Comparison of ENCODE assay signal across 8 cellular contexts in the genomic region with DNA sequence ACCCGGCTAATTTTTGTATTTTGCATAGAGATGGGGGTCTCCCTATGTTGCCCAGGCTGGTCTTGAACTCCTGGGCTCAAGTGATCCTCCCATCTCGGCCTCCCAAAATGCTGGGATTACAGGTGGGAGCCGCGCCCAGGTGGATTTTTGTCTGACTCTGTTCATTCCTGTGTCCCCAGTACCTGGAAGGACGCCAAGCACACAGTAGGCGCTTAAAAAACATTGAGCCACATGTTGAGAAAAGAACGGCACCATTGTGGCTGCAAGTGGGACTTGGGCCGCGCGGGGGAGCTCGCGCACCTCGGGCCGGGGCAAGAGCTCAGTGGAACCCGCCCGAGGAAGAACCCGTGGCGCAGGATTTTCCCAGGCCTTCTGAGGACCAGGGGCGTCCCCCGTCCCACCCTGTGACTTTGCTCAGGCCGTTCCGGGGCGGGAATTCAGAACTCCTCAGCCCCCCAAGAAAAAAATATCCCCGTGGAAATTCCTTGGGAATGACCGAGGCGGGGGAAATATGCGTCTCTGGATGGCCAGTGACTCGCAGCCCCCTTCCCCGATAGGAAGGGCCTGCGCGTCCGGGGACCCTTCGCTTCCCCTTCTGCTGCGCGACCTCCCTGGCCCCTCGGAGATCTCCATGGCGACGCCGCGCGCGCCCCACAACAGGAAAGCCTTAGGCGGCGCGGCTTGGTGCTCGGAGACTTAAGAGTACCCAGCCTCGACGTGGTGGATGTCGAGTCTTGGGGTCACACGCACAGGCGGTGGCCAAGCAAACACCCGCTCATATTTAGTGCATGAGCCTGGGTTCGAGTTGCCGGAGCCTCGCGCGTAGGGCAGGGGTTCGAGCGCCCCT. TPM values are rescaled to one million over a fixed set of nuclear protein-coding genes. Genes with fewer than 3 reads are reported as not detected.
A peak's percentile ranks its signal among the peaks of the same experiment; 100 is the strongest.
DNase-seq lines count a peak whose midpoint lies in the region; ATAC-seq, FAIRE-seq and TF ChIP-seq lines count a peak whose summit lies in the region.

No MANE protein-coding gene starts in this region.

- peaks cover 18% of the 10 kb centered on the region for H3F3A ChIP-seq in neural progenitor cell (ENCODE audit: low read depth)

- ATAC-seq in foreskin keratinocyte (peak; percentile 43), GM18870 (IDR thresholded peaks at IDR 0.05; ENCODE audit: unreplicated experiment) (no peak)
- ATAC-seq in stimulated activated naive CD8-positive, alpha-beta T cell treated with anti-CD3 and anti-CD28 coated beads, Interleukin-15, amount 100 ng/mL, for 72 hours = peak; percentile 85

- H3K27me3 Mint-ChIP-seq in neural progenitor cell (ENCODE audit: insufficient read depth, low read depth) = peaks cover 27% of the 10 kb centered on the region
- no peaks in the 10 kb centered on the region for H3K27me3 Mint-ChIP-seq in stimulated activated naive CD8-positive, alpha-beta T cell treated with anti-CD3 and anti-CD28 coated beads, Interleukin-15, amount 100 ng/mL, for 72 hours

- H3K4me1 Mint-ChIP-seq in neural progenitor cell = no peaks in the 10 kb centered on the region
- peaks cover 51% of the 10 kb centered on the region for H3K4me1 Mint-ChIP-seq in stimulated activated naive CD8-positive, alpha-beta T cell treated with anti-CD3 and anti-CD28 coated beads, Interleukin-15, amount 100 ng/mL, for 72 hours

- DNase-seq in GM12892 (ENCODE audit: insufficient read length) (no peak), SHP77 treated with DMSO at 0.1 percent for 48 hours (lab: John Stamatoyannopoulos, UW) (peak; percentile 40), activated gamma-delta T cell (lab: John Stamatoyannopoulos, UW) (peak; percentile 68), foreskin keratinocyte (no peak), neural progenitor cell (ENCODE audit: low spot score) (peak; percentile 87)
- peak; percentile 88 to 90 for DNase-seq in stimulated activated naive CD8-positive, alpha-beta T cell treated with anti-CD3 and anti-CD28 coated beads, Interleukin-15, amount 100 ng/mL, for 72 hours

- TF ChIP-seq EP300 in Ishikawa (IDR thresholded peaks at IDR 0.05; ENCODE audit: borderline replicate concordance) = no peak

- peak overlapping the region; percentile 68 for H3K4me3 Mint-ChIP-seq in neural progenitor cell
- H3K4me3 Mint-ChIP-seq in stimulated activated naive CD8-positive, alpha-beta T cell treated with anti-CD3 and anti-CD28 coated beads, Interleukin-15, amount 100 ng/mL, for 72 hours = peak overlapping the region; percentile 87 to 91

- no peaks in the 10 kb centered on the region for H4K20me1 ChIP-seq in neural progenitor cell (ENCODE audit: low read depth)

- H3K4me2 ChIP-seq in neural progenitor cell = peak overlapping the region; percentile 64

- no peaks in the 10 kb centered on the region for H3K4me1 ChIP-seq in foreskin keratinocyte
- H3K4me1 ChIP-seq in neural progenitor cell = no peaks in the 10 kb centered on the region

- peak; percentile 90 for FAIRE-seq in GM12892 (lab: Jason Lieb, UNC)

- TF ChIP-seq CTCF in foreskin keratinocyte (conservative IDR thresholded peaks at IDR 0.05) (peak; percentile 97), neural progenitor cell (IDR thresholded peaks at IDR 0.05) (peak; percentile 96)

- H3K27me3 ChIP-seq in foreskin keratinocyte (peaks cover 31% of the 10 kb centered on the region), neural progenitor cell (peaks cover 56% of the 10 kb centered on the region)

- no peaks in the 10 kb centered on the region for H3K9me3 Mint-ChIP-seq in neural progenitor cell
- H3K9me3 Mint-ChIP-seq in stimulated activated naive CD8-positive, alpha-beta T cell treated with anti-CD3 and anti-CD28 coated beads, Interleukin-15, amount 100 ng/mL, for 72 hours = no peaks in the 10 kb centered on the region

- no peaks in the 10 kb centered on the region for H3K36me3 Mint-ChIP-seq in neural progenitor cell

- no peaks in the 10 kb centered on the region for H3K9me3 ChIP-seq in neural progenitor cell (ENCODE audit: low read depth)

- peak overlapping the region; percentile 34 for H3K4me3 ChIP-seq in neural progenitor cell

- no peak overlapping the region for H3K27ac Mint-ChIP-seq in neural progenitor cell
- peak overlapping the region; percentile 95 to 98 for H3K27ac Mint-ChIP-seq in stimulated activated naive CD8-positive, alpha-beta T cell treated with anti-CD3 and anti-CD28 coated beads, Interleukin-15, amount 100 ng/mL, for 72 hours

- TF ChIP-seq RAD21 in Ishikawa (IDR thresholded peaks at IDR 0.05; ENCODE audit: low read depth) = peak; percentile 95

- H3K36me3 ChIP-seq in neural progenitor cell = no peaks in the 10 kb centered on the region

- H3K9ac ChIP-seq in neural progenitor cell = no peak overlapping the region

- TF ChIP-seq POLR2A in GM12892 (IDR thresholded peaks at IDR 0.05; ENCODE audit: low read depth, low read length) = no peak; the same call in 1 of the 2 replicates

- H3K27ac ChIP-seq in foreskin keratinocyte = no peak overlapping the region
- H3K27ac ChIP-seq in neural progenitor cell = no peak overlapping the region

- H3K79me2 ChIP-seq in neural progenitor cell (ENCODE audit: low read depth) = no peaks in the 10 kb centered on the region

- H2AFZ ChIP-seq in neural progenitor cell (replicated peaks) = peak overlapping the region; percentile 74

TF ChIP-seq in Ishikawa, 13 proteins besides CTCF, POLR2A, EP300 and RAD21:
- no peak for TF ChIP-seq CEBPB (IDR thresholded peaks at IDR 0.05)
- no peak for TF ChIP-seq YY1 (IDR thresholded peaks at IDR 0.05; ENCODE audit: low read depth)
- TF ChIP-seq EGR1 (IDR thresholded peaks at IDR 0.05) = no peak
- TF ChIP-seq FOXM1 (IDR thresholded peaks at IDR 0.05; ENCODE audit: borderline replicate concordance, low read depth) = no peak
- TF ChIP-seq, protein P1, sequence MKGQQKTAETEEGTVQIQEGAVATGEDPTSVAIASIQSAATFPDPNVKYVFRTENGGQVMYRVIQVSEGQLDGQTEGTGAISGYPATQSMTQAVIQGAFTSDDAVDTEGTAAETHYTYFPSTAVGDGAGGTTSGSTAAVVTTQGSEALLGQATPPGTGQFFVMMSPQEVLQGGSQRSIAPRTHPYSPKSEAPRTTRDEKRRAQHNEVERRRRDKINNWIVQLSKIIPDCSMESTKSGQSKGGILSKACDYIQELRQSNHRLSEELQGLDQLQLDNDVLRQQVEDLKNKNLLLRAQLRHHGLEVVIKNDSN (IDR thresholded peaks at IDR 0.05) = no peak
- no peak for TF ChIP-seq TAF1 (IDR thresholded peaks at IDR 0.05; ENCODE audit: low read depth)
- TF ChIP-seq, protein P2, sequence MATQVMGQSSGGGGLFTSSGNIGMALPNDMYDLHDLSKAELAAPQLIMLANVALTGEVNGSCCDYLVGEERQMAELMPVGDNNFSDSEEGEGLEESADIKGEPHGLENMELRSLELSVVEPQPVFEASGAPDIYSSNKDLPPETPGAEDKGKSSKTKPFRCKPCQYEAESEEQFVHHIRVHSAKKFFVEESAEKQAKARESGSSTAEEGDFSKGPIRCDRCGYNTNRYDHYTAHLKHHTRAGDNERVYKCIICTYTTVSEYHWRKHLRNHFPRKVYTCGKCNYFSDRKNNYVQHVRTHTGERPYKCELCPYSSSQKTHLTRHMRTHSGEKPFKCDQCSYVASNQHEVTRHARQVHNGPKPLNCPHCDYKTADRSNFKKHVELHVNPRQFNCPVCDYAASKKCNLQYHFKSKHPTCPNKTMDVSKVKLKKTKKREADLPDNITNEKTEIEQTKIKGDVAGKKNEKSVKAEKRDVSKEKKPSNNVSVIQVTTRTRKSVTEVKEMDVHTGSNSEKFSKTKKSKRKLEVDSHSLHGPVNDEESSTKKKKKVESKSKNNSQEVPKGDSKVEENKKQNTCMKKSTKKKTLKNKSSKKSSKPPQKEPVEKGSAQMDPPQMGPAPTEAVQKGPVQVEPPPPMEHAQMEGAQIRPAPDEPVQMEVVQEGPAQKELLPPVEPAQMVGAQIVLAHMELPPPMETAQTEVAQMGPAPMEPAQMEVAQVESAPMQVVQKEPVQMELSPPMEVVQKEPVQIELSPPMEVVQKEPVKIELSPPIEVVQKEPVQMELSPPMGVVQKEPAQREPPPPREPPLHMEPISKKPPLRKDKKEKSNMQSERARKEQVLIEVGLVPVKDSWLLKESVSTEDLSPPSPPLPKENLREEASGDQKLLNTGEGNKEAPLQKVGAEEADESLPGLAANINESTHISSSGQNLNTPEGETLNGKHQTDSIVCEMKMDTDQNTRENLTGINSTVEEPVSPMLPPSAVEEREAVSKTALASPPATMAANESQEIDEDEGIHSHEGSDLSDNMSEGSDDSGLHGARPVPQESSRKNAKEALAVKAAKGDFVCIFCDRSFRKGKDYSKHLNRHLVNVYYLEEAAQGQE (IDR thresholded peaks at IDR 0.05; ENCODE audit: low read depth) = no peak
- TF ChIP-seq, protein P3, sequence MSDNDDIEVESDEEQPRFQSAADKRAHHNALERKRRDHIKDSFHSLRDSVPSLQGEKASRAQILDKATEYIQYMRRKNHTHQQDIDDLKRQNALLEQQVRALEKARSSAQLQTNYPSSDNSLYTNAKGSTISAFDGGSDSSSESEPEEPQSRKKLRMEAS (IDR thresholded peaks at IDR 0.05) = peak; percentile 19; the same call in 1 of the 2 replicates
- TF ChIP-seq CREB1 (IDR thresholded peaks at IDR 0.05; ENCODE audit: low read depth) = no peak
- no peak for TF ChIP-seq TEAD4 (IDR thresholded peaks at IDR 0.05)
- TF ChIP-seq TCF12 (IDR thresholded peaks at IDR 0.05; ENCODE audit: low read depth) = no peak
- peak; percentile 72 for TF ChIP-seq NFIC (IDR thresholded peaks at IDR 0.05)
- peak; percentile 77 for TF ChIP-seq ZBTB7A (IDR thresholded peaks at IDR 0.05; ENCODE audit: low read depth)

RNA-seq across cellular contexts. Expression of gene ICAM1, which starts 1.4 kb away (rescaled TPM):
- 48.8 TPM for polyA plus RNA-seq in GM12892 (2012; ENCODE audit: missing spikeins)
- total RNA-seq in foreskin keratinocyte = 0.71 and 1.7 TPM in 2 replicates
- 0.56 and 1.3 TPM in 2 replicates for polyA plus RNA-seq in foreskin keratinocyte
- 0.40 and 0.80 TPM in 2 replicates for total RNA-seq in neural progenitor cell (ENCODE audit: low replicate concordance)

RNA-seq across cellular contexts. Expression of gene ICAM4, which starts 17.2 kb away (rescaled TPM):
- 0.78 TPM for polyA plus RNA-seq in GM12892 (2012; ENCODE audit: missing spikeins)
- 0.49 and 0.71 TPM in 2 replicates for total RNA-seq in foreskin keratinocyte
- 0.51 and 1.8 TPM in 2 replicates for polyA plus RNA-seq in foreskin keratinocyte
- total RNA-seq in neural progenitor cell (ENCODE audit: low replicate concordance) = 0.15 TPM in 1 of 2 replicates, not detected in the other

RNA-seq across cellular contexts. Expression of gene MRPL4, which starts 17.5 kb away (rescaled TPM):
- polyA plus RNA-seq in GM12892 (2012; ENCODE audit: missing spikeins) = 49.2 TPM
- total RNA-seq in foreskin keratinocyte (80.3 and 94.6 TPM in 2 replicates), neural progenitor cell (ENCODE audit: low replicate concordance) (22.5 and 57.4 TPM in 2 replicates)
- polyA plus RNA-seq in foreskin keratinocyte = 123 and 127 TPM in 2 replicates

RNA-seq across cellular contexts. Expression of gene ICAM5, which starts 20.2 kb away (rescaled TPM):
- polyA plus RNA-seq in GM12892 (2012; ENCODE audit: missing spikeins) = 3.2 TPM
- 2.5 and 3.8 TPM in 2 replicates for total RNA-seq in foreskin keratinocyte
- 1.4 and 2.2 TPM in 2 replicates for polyA plus RNA-seq in foreskin keratinocyte
- total RNA-seq in neural progenitor cell (ENCODE audit: low replicate concordance) = 0.46 TPM in 1 of 2 replicates, not detected in the other

RNA-seq across cellular contexts. Expression of gene S1PR2, which starts 38.4 kb away (rescaled TPM):
- 10.6 TPM for polyA plus RNA-seq in GM12892 (2012; ENCODE audit: missing spikeins)
- total RNA-seq in foreskin keratinocyte = 3.4 and 4.7 TPM in 2 replicates
- polyA plus RNA-seq in foreskin keratinocyte = 2.2 and 2.5 TPM in 2 replicates
- 8.5 and 18.8 TPM in 2 replicates for total RNA-seq in neural progenitor cell (ENCODE audit: low replicate concordance)

Comparison
In these comparisons a context has a peak if more than half of its experiments do, and no peak if none do; other contexts are left out.
1. DNase-seq: peak in SHP77 treated with DMSO at 0.1 percent for 48 hours (single experiment), activated gamma-delta T cell (single experiment), neural progenitor cell (single experiment) and stimulated activated naive CD8-positive, alpha-beta T cell treated with anti-CD3 and anti-CD28 coated beads, Interleukin-15, amount 100 ng/mL, for 72 hours (2 of 2); none in GM12892 (single experiment) and foreskin keratinocyte (0 of 2).